ENCODE assay signal across 9 cellular contexts in genomic region chr6:35146453-35146852, GRCh38. TPM values are rescaled to one million over a fixed set of nuclear protein-coding genes. Genes with fewer than 3 reads are reported as not detected.
DNase-seq lines count a peak whose midpoint lies in the region; ATAC-seq, FAIRE-seq and TF ChIP-seq lines count a peak whose summit lies in the region.
"Had no signal": no experiment of that assay in that cellular context is flagged by ENCODE, and none has a peak within 500 bp of the region (broad histone marks: within the 10 kb centered on the region; RNA-seq: fewer than 3 reads in every experiment).

No MANE protein-coding gene starts in this region.

- H3K27ac ChIP-seq in SJCRH30 (no peak overlapping the region), esophagus muscularis mucosa (replicated peaks in 1 of 4) (no peak overlapping the region)
- H3K27ac ChIP-seq: neutrophil had no signal

- DNase-seq in DMS53 treated with DMSO at 0.1 percent for 48 hours (lab: John Stamatoyannopoulos, UW; ENCODE audit: unreplicated experiment) (peak; percentile 31), HPDE6-E6E7 (ENCODE audit: extremely low spot score) (peak; percentile 51), SJCRH30 (peak; percentile 63 to 79), esophagus muscularis mucosa (ENCODE audit: extremely low spot score) (no peak), nucleus accumbens (lab: John Stamatoyannopoulos, UW) (peak in 44 of 56 donors; percentile 6 to 78 (median 28)), GM12891 (ENCODE audit: insufficient read length, low spot score) (no peak)
- DNase-seq in activated effector memory CD4-positive, alpha-beta T cell treated with anti-CD3 and anti-CD28 coated beads, Interleukin-2, amount 50 U/mL, for 16 hours = no peak

- TF ChIP-seq EP300 in esophagus muscularis mucosa (IDR thresholded peaks at IDR 0.05) = no peak

- H3K4me1 ChIP-seq in SJCRH30 = peaks cover 6% of the 10 kb centered on the region
- peaks cover 0 to 19% (median 8%) of the 10 kb centered on the region in 4 donors for H3K4me1 ChIP-seq in esophagus muscularis mucosa

- H3K36me3 ChIP-seq in SJCRH30 (no peaks in the 10 kb centered on the region), esophagus muscularis mucosa (no peaks in the 10 kb centered on the region)
- H3K36me3 ChIP-seq: neutrophil had no signal

- no peaks in the 10 kb centered on the region for H3K27me3 ChIP-seq in SJCRH30
- H3K27me3 ChIP-seq in esophagus muscularis mucosa = peaks cover 0 to under 1% (median 0%) of the 10 kb centered on the region in 4 donors

- 69% methylated on average over 6 of the region's 6 CpGs for WGBS in esophagus muscularis mucosa

- no peak overlapping the region for H3K4me3 ChIP-seq in SJCRH30
- H3K4me3 ChIP-seq in esophagus muscularis mucosa = no peak overlapping the region

- ATAC-seq in HG03354 (IDR thresholded peaks at IDR 0.05; ENCODE audit: poor library complexity, severe bottlenecking, unreplicated experiment) = no peak

- FAIRE-seq in GM12891 (lab: Jason Lieb, UNC) = no peak

- TF ChIP-seq POLR2A in esophagus muscularis mucosa (IDR thresholded peaks at IDR 0.05; ENCODE audit: low read depth) = no peak
- no peak for TF ChIP-seq POLR2A in GM12891 (IDR thresholded peaks at IDR 0.05; ENCODE audit: low read depth, low read length)

- intact Hi-C loops in esophagus muscularis mucosa (cut with DNase I) = loop anchor here (2.0 to 5.0 kb wide), 2 partner anchors 56 to 94 kb away; no protein-coding TSS in a partner anchor

- TF ChIP-seq CTCF in esophagus muscularis mucosa (IDR thresholded peaks at IDR 0.05) = peak; percentile 54 to 61 (median 57)

- H3K9me3 ChIP-seq in SJCRH30 (replicated peaks) (no peaks in the 10 kb centered on the region), esophagus muscularis mucosa (no peaks in the 10 kb centered on the region)
- H3K9me3 ChIP-seq: neutrophil had no signal

TF ChIP-seq in GM12891, 5 proteins besides CTCF, POLR2A, EP300 and RAD21:
- no peak for TF ChIP-seq POU2F2 (IDR thresholded peaks at IDR 0.05; ENCODE audit: low read depth, low read length)
- TF ChIP-seq PAX5 (IDR thresholded peaks at IDR 0.05; ENCODE audit: insufficient read depth, low read length, severe bottlenecking) = no peak
- no peak for TF ChIP-seq TAF1 (IDR thresholded peaks at IDR 0.05; ENCODE audit: low read depth, low read length)
- TF ChIP-seq POLR2AphosphoS5 (IDR thresholded peaks at IDR 0.05; ENCODE audit: low read depth, low read length) = no peak
- TF ChIP-seq SPI1 (IDR thresholded peaks at IDR 0.05; ENCODE audit: low read depth, low read length) = no peak

RNA-seq across cellular contexts. Expression of gene TCP11, which starts 5.3 kb away (rescaled TPM):
- total RNA-seq in SJCRH30 (2014; rRNA removed; shearing (Covaris generic)) = not detected in 2 replicates
- total RNA-seq in esophagus muscularis mucosa = 1 to 10 TPM in 1 of 4 donors, under 1 TPM in 2, not detected in 1; 0.75 to 1.1 (median 0.83) TPM
- 0.23 TPM for polyA plus RNA-seq in GM12891 (2012; ENCODE audit: low read depth, missing spikeins)

Comparison
In these comparisons a context has a peak if more than half of its experiments do, and no peak if none do; other contexts are left out.
1. DNase-seq: peak in DMS53 treated with DMSO at 0.1 percent for 48 hours (single experiment), HPDE6-E6E7 (single experiment), SJCRH30 (2 of 2) and nucleus accumbens (44 of 56); none in esophagus muscularis mucosa (single experiment), activated effector memory CD4-positive, alpha-beta T cell treated with anti-CD3 and anti-CD28 coated beads, Interleukin-2, amount 50 U/mL, for 16 hours (single experiment) and GM12891 (single experiment).